20 cellular contexts compared by ENCODE assay signal in genomic region chr22:17698948-17699347, GRCh38.
"Had no signal": no experiment of that assay in that cellular context is flagged by ENCODE, and none has a peak within 500 bp of the region (broad histone marks: within the 10 kb centered on the region; RNA-seq: fewer than 3 reads in every experiment).

No MANE protein-coding gene starts in this region.

- H3K4me1 Mint-ChIP-seq: naive B cell had no signal

- H3K9me3 ChIP-seq: left lung, right atrium auricular region, tibial nerve had no signal

- H3K27ac ChIP-seq: left lung, right atrium auricular region, skin epidermis, tibial nerve had no signal

- H3K4me3 ChIP-seq: left lung, right atrium auricular region, skin epidermis, tibial nerve had no signal

- H3K27ac Mint-ChIP-seq: progenitor cell of endocrine pancreas, T-helper 17 cell had no signal

- ATAC-seq: left lung, T-helper 17 cell had no signal

- H3K4me1 ChIP-seq: right atrium auricular region had no signal

- H3K27me3 ChIP-seq: left lung, right atrium auricular region, tibial nerve had no signal

- H3K4me3 Mint-ChIP-seq: activated naive CD8-positive, alpha-beta T cell; naive B cell; T-helper 17 cell had no signal

- DNase-seq: activated CD4-positive, alpha-beta T cell treated with anti-CD3 and anti-CD28 coated beads, Interleukin-2, amount 50 U/mL, for 1 hour; activated gamma-delta T cell treated with Interleukin-2 at 50 U/mL for 16 hours; anterior cingulate cortex; cerebellar nuclear complex; effector memory CD4-positive, alpha-beta T cell; foreskin fibroblast; hippocampal formation; kidney; left lung; naive B cell; occipital lobe; stimulated activated CD4-positive, alpha-beta T cell treated with anti-CD3 and anti-CD28 coated beads, Interleukin-15, amount 100 ng/mL, for 24 hours; stimulated activated CD4-positive, alpha-beta T cell treated with anti-CD3 and anti-CD28 coated beads, Interleukin-4, amount 100 ng/mL, for 24 hours; stimulated activated naive CD4-positive, alpha-beta T cell; T-helper 17 cell had no signal

- H3K9me3 Mint-ChIP-seq: naive B cell had no signal

- H3K27me3 Mint-ChIP-seq: activated naive CD8-positive, alpha-beta T cell; naive B cell; progenitor cell of endocrine pancreas; T-helper 17 cell had no signal
